8 cellular contexts compared by ENCODE assay signal in genomic region chr12:104055686-104056388, GRCh38. TPM values are rescaled to one million over a fixed set of nuclear protein-coding genes. Genes with fewer than 3 reads are reported as not detected.
A peak's percentile ranks its signal among the peaks of the same experiment; 100 is the strongest.
DNase-seq lines count a peak whose midpoint lies in the region; ATAC-seq, FAIRE-seq and TF ChIP-seq lines count a peak whose summit lies in the region.

No MANE protein-coding gene starts in this region.

- no peak for TF ChIP-seq EP300 in stomach (IDR thresholded peaks at IDR 0.05)

- ATAC-seq in GM19395 (IDR thresholded peaks at IDR 0.05; ENCODE audit: unreplicated experiment): no peak

- H3K27me3 Mint-ChIP-seq in glutamatergic neuron (ENCODE audit: unreplicated experiment): no peaks in the 10 kb centered on the region

- H3K36me3 ChIP-seq in MG63 (no peaks in the 10 kb centered on the region), stomach (no peaks in the 10 kb centered on the region), PC-9 (ENCODE audit: low read depth) (no peaks in the 10 kb centered on the region)

- H4K20me1 ChIP-seq in PC-9 (ENCODE audit: insufficient read depth): no peaks in the 10 kb centered on the region

- H3K4me1 ChIP-seq in stomach: peaks cover 10 to 17% (median 12%) of the 10 kb centered on the region in 4 donors
- H3K4me1 ChIP-seq in PC-9 (replicated peaks; ENCODE audit: insufficient read depth): peaks cover 15% of the 10 kb centered on the region; the same call in 1 of the 2 replicates

- TF ChIP-seq CTCF in glutamatergic neuron (IDR thresholded peaks at IDR 0.05; ENCODE audit: partially characterized antibody, unreplicated experiment) (no peak), stomach (IDR thresholded peaks at IDR 0.05) (no peak), PC-9 (conservative IDR thresholded peaks at IDR 0.05) (no peak)

- H3K4me3 ChIP-seq in MG63: no peak overlapping the region
- H3K4me3 ChIP-seq in stomach: no peak overlapping the region
- no peak overlapping the region for H3K4me3 ChIP-seq in PC-9

- BruUV-seq in PC-9 (replicated peaks; lab: Mats Ljungman, UMichigan): no TSS peak

- no peaks in the 10 kb centered on the region for H3K79me2 ChIP-seq in PC-9 (ENCODE audit: low read depth)

- no peak overlapping the region for H2AFZ ChIP-seq in PC-9

- no peak overlapping the region for H3K4me2 ChIP-seq in PC-9

- H3F3A ChIP-seq in PC-9 (ENCODE audit: insufficient read depth, low read depth): no peaks in the 10 kb centered on the region

- H3K27me3 ChIP-seq in MG63 (peaks cover 7% of the 10 kb centered on the region; the same call in 1 of the 2 replicates), stomach (peaks cover 0 to 7% (median 0%) of the 10 kb centered on the region in 3 donors), PC-9 (ENCODE audit: insufficient read depth, low read depth) (no peaks in the 10 kb centered on the region)

- H3K9me2 ChIP-seq in PC-9 (ENCODE audit: insufficient read depth): no peaks in the 10 kb centered on the region

- FAIRE-seq in GM12892 (lab: Jason Lieb, UNC): no peak

- CTCF ChIA-PET in PC-9 (lab: Charles Lee): interaction anchor here (0.6 kb wide), 1 partner anchor 131 kb away, joined by 4 read pairs; no protein-coding TSS in a partner anchor

- TF ChIP-seq POLR2A in stomach (IDR thresholded peaks at IDR 0.05): no peak
- TF ChIP-seq POLR2A in GM12892 (IDR thresholded peaks at IDR 0.05; ENCODE audit: low read depth, low read length): no peak

- H3K9me3 ChIP-seq in MG63 (no peaks in the 10 kb centered on the region), stomach (no peaks in the 10 kb centered on the region), PC-9 (ENCODE audit: insufficient read depth, low read depth) (no peaks in the 10 kb centered on the region)

- H3K9me3 Mint-ChIP-seq in glutamatergic neuron (ENCODE audit: unreplicated experiment): peaks cover 2% of the 10 kb centered on the region

- H3K36me3 Mint-ChIP-seq in glutamatergic neuron (ENCODE audit: unreplicated experiment): no peaks in the 10 kb centered on the region

- H3K4me1 Mint-ChIP-seq in glutamatergic neuron (ENCODE audit: low read depth, unreplicated experiment): peaks cover 17% of the 10 kb centered on the region

- 10 to 26% (median 22%) methylated on average over 5 of the region's 5 CpGs for WGBS in stomach, 5 donors

- H3K27ac Mint-ChIP-seq in glutamatergic neuron (ENCODE audit: unreplicated experiment): peak overlapping the region; percentile 31

- no peak overlapping the region for H3K4me3 Mint-ChIP-seq in glutamatergic neuron (ENCODE audit: unreplicated experiment)

- H3K27ac ChIP-seq in stomach (peak overlapping the region in 1 of 5 donors; percentile 25), PC-9 (no peak overlapping the region)

- intact Hi-C loops in stomach (cut with DNase I; ENCODE audit: low total_unique reads) (no loop called here), PC-9 (cut with micrococcal nuclease; ENCODE audit: unreplicated experiment) (loop anchor here (2.0 to 5.0 kb wide), 3 partner anchors 53 to 1001 kb away; no protein-coding TSS in a partner anchor)

- POLR2A ChIA-PET in PC-9 (lab: Charles Lee; ENCODE audit: unreplicated experiment): no interaction called here

- DNase-seq in MG63 (peak; percentile 86), RPMI8226 (peak; percentile 23), glutamatergic neuron (no peak), stomach (peak; percentile 83), MV-4-11 (lab: John Stamatoyannopoulos, UW) (no peak), PC-9 (no peak), GM12892 (ENCODE audit: insufficient read length) (no peak)

RNA-seq across cellular contexts. Expression of gene GLT8D2, which starts 5.8 kb away (rescaled TPM):
- not detected in 2 replicates for total RNA-seq in MG63 (2014; rRNA removed; shearing (Covaris generic); ENCODE audit: low replicate concordance)
- total RNA-seq in glutamatergic neuron (ENCODE audit: unreplicated experiment): not detected
- 10 to 100 TPM in 3 of 5 donors, 1 to 10 TPM in 2; 3.0 to 27.5 (median 11.3) TPM for total RNA-seq in stomach
- 1 to 10 TPM; 3.4 to 9.6 (median 5.4) TPM for polyA plus RNA-seq in stomach
- total RNA-seq in PC-9 (2021): 0.31 and 1.2 TPM in 2 replicates
- 1.2 TPM for polyA plus RNA-seq in GM12892 (2012; ENCODE audit: missing spikeins)

RNA-seq across cellular contexts. Expression of gene HCFC2, which starts 8.5 kb away (rescaled TPM):
- total RNA-seq in MG63 (2014; rRNA removed; shearing (Covaris generic); ENCODE audit: low replicate concordance): 6.1 and 16.3 TPM in 2 replicates
- total RNA-seq in glutamatergic neuron (ENCODE audit: unreplicated experiment) (25.1 TPM), stomach (10 to 100 TPM in 4 of 5 donors, 1 to 10 TPM in 1; 2.9 to 50.1 (median 21.6) TPM), PC-9 (2021) (2.4 and 3.3 TPM in 2 replicates)
- polyA plus RNA-seq in stomach: 1 to 10 TPM; 4.4 to 7.0 (median 6.2) TPM
- polyA plus RNA-seq in GM12892 (2012; ENCODE audit: missing spikeins): 7.4 TPM

Comparison
In these comparisons a context has a peak if more than half of its experiments do, and no peak if none do; other contexts are left out.
1. DNase-seq: peak in MG63 (single experiment), RPMI8226 (single experiment) and stomach (single experiment); none in glutamatergic neuron (single experiment), MV-4-11 (single experiment), PC-9 (0 of 2) and GM12892 (single experiment).